ENCODE assay signal across 23 cellular contexts in genomic region chr7:151045262-151045661, GRCh38.
"Had no signal": no experiment of that assay in that cellular context is flagged by ENCODE, and none has a peak within 500 bp of the region (broad histone marks: within the 10 kb centered on the region; RNA-seq: fewer than 3 reads in every experiment).

No MANE protein-coding gene starts in this region.

- H3K4me3 ChIP-seq: cardiac muscle cell had no signal

- H3K27ac Mint-ChIP-seq: activated naive CD4-positive, alpha-beta T cell treated with anti-CD3 and anti-CD28 coated beads for 36 hours; activated naive CD8-positive, alpha-beta T cell; activated T-helper 1 cell treated with anti-CD3 and anti-CD28 coated beads, Interleukin-12 subunit alpha, Interleukin-12 subunit beta, Interleukin-2, Interleukin-4 antibody, amounts not matched to agents 30 ng/mL and 10 ng/mL and 1 ng/mL, durations not matched to agents 14 hours and 24 hours and 36 hours; T-helper 1 cell treated with Interleukin-12 subunit alpha and Interleukin-12 subunit beta and Interleukin-4 antibody, amounts not matched to agents 30 μg/mL and 1 μg/mL, for 36 hours; WTC11 had no signal

- H3K27ac ChIP-seq: brain microvascular endothelial cell, cardiac muscle cell had no signal

- H3K9me3 Mint-ChIP-seq: activated naive CD4-positive, alpha-beta T cell treated with anti-CD3 and anti-CD28 coated beads for 36 hours; activated T-helper 1 cell treated with anti-CD3 and anti-CD28 coated beads, Interleukin-12 subunit alpha, Interleukin-12 subunit beta, Interleukin-2, Interleukin-4 antibody, amounts not matched to agents 30 ng/mL and 10 ng/mL and 1 ng/mL, durations not matched to agents 14 hours and 24 hours and 36 hours; T-helper 1 cell treated with Interleukin-12 subunit alpha and Interleukin-12 subunit beta and Interleukin-4 antibody, amounts not matched to agents 30 μg/mL and 1 μg/mL, for 36 hours; WTC11 had no signal

- H3K4me1 Mint-ChIP-seq: WTC11 had no signal

- H3K4me3 Mint-ChIP-seq: activated CD8-positive, alpha-beta T cell treated with anti-CD3 and anti-CD28 coated beads, Interleukin-2, amount 10 ng/mL, durations not matched to agents 7 days and 5 days; activated naive CD4-positive, alpha-beta T cell treated with anti-CD3 and anti-CD28 coated beads for 36 hours; activated naive CD8-positive, alpha-beta T cell; activated T-helper 1 cell treated with anti-CD3 and anti-CD28 coated beads, Interleukin-12 subunit alpha, Interleukin-12 subunit beta, Interleukin-2, Interleukin-4 antibody, amounts not matched to agents 30 ng/mL and 10 ng/mL and 1 ng/mL, durations not matched to agents 14 hours and 24 hours and 36 hours; T-helper 1 cell treated with Interleukin-12 subunit alpha and Interleukin-12 subunit beta and Interleukin-4 antibody, amounts not matched to agents 30 μg/mL and 1 μg/mL, for 36 hours; WTC11 had no signal

- ATAC-seq: activated CD8-positive, alpha-beta T cell treated with anti-CD3 and anti-CD28 coated beads, Interleukin-2, amount 10 ng/mL, durations not matched to agents 7 days and 5 days; WTC11 had no signal

- FAIRE-seq: astrocyte had no signal

- DNase-seq: activated CD4-positive, alpha-beta T cell treated with anti-CD3 and anti-CD28 coated beads for 48 hours; activated CD4-positive, alpha-beta T cell treated with anti-CD3 and anti-CD28 coated beads, Interleukin-2, amount 50 U/mL, for 4 hours; activated CD4-positive, CD25-positive, alpha-beta regulatory T cell treated with anti-CD3 and anti-CD28 coated beads, Interleukin-2, amount 50 U/mL, for 72 hours; activated CD8-positive, alpha-beta memory T cell treated with anti-CD3 and anti-CD28 coated beads, Interleukin-2, amount 50 U/mL, for 48 hours; activated CD8-positive, alpha-beta T cell treated with anti-CD3 and anti-CD28 coated beads, Interleukin-2, amount 10 ng/mL, durations not matched to agents 7 days and 5 days; activated effector memory CD4-positive, alpha-beta T cell treated with anti-CD3 and anti-CD28 coated beads, Interleukin-2, amount 50 U/mL, for 16 hours; activated naive CD4-positive, alpha-beta T cell treated with anti-CD3 and anti-CD28 coated beads for 36 hours; activated T-cell treated with anti-CD3 and anti-CD28 coated beads, Interleukin-2, amount 50 U/mL, for 1 hour; brain microvascular endothelial cell; Kasumi-1; NCI-H1105 treated with DMSO at 0.1 percent for 48 hours; NCI-H1436 treated with DMSO at 0.1 percent for 48 hours; NCI-H187; NCI-H2081; NCI-H510A treated with DMSO at 0.1 percent for 48 hours; NCI-H748 treated with DMSO at 0.1 percent for 48 hours; SHP77 had no signal

- H3K27me3 Mint-ChIP-seq: activated naive CD8-positive, alpha-beta T cell had no signal

- H3K36me3 ChIP-seq: brain microvascular endothelial cell, cardiac muscle cell had no signal

- H3K36me3 Mint-ChIP-seq: activated naive CD8-positive, alpha-beta T cell; WTC11 had no signal
